ENCODE assay signal across 10 cellular contexts in the genomic region with DNA sequence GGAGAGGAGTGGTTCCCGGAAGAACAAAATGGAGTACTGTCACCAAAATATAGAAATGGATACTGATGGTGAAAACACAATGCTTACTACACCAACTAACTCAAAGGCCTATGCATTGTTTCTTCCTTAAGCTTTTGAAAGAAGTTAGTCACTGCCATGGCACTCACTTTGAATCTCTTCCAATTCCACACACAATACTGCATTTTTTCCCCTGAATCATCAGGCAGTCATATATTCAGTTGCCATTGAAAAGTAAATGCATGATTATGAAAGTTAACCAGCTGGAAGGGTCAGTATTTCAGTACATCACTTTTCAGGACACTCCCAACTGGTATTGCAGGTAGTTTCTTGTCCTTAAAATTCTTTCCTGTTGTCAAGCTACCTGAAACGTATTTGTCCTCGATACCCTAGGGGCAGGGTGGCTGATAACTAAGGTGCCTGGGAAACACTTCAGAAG. TPM values are rescaled to one million over a fixed set of nuclear protein-coding genes. Genes with fewer than 3 reads are reported as not detected.
DNase-seq lines count a peak whose midpoint lies in the region; ATAC-seq and TF ChIP-seq lines count a peak whose summit lies in the region.
"Had no signal": no experiment of that assay in that cellular context is flagged by ENCODE, and none has a peak within 500 bp of the region (broad histone marks: within the 10 kb centered on the region; RNA-seq: fewer than 3 reads in every experiment).

No MANE protein-coding gene starts in this region.

- peak; percentile 88 for ATAC-seq in RWPE2 (ENCODE audit: low read depth)
- no peak for ATAC-seq in HG02678 (IDR thresholded peaks at IDR 0.05; ENCODE audit: unreplicated experiment)
- no peak for ATAC-seq in HG02885 (IDR thresholded peaks at IDR 0.05; ENCODE audit: poor library complexity, unreplicated experiment)
- ATAC-seq: WTC11 had no signal

- no peaks in the 10 kb centered on the region for H3K27me3 Mint-ChIP-seq in activated CD4-positive, alpha-beta T cell treated with anti-CD3 and anti-CD28 coated beads, Interleukin-2, amount 10 ng/mL, durations not matched to agents 7 days and 5 days

- H3K27me3 ChIP-seq in RWPE2 (ENCODE audit: insufficient read depth, poor library complexity, severe bottlenecking) (no peaks in the 10 kb centered on the region), fibroblast of lung (ENCODE audit: control insufficient read depth, insufficient read depth, low read length) (no peaks in the 10 kb centered on the region)
- H3K27me3 ChIP-seq: cardiac muscle cell had no signal

- CTCF ChIA-PET in activated CD4-positive, alpha-beta T cell treated with anti-CD3 and anti-CD28 coated beads, Interleukin-2, amount 10 ng/mL, durations not matched to agents 7 days and 5 days (lab: Charles Lee), result interaction anchor here (0.9 kb wide), 1 partner anchor 12 kb away, joined by 5 read pairs; no protein-coding TSS in a partner anchor

- H3K4me3 ChIP-seq in AG10803 (ENCODE audit: low read length), result no peak overlapping the region
- H3K4me3 ChIP-seq in RWPE2 (ENCODE audit: severe bottlenecking), result no peak overlapping the region
- H3K4me3 ChIP-seq in fibroblast of lung (replicated peaks in 1 of 4; ENCODE audit: control extremely low read depth in 1 of 4, insufficient read depth in 1 of 4, low read depth in 3 of 4, low read length in 4 of 4), result peak overlapping the region in 2 of 4 experiments; percentile 7 to 24
- H3K4me3 ChIP-seq: cardiac muscle cell had no signal

- H3K4me1 ChIP-seq in RWPE2 (ENCODE audit: insufficient read depth, poor library complexity, severe bottlenecking), result peaks cover 37% of the 10 kb centered on the region
- H3K4me1 ChIP-seq in fibroblast of lung (ENCODE audit: control insufficient read depth, extremely low read depth, insufficient read depth, low read length), result peaks cover 17% of the 10 kb centered on the region

- H4K20me1 ChIP-seq in fibroblast of lung (ENCODE audit: control insufficient read depth, extremely low read depth, insufficient read depth, low read length), result no peaks in the 10 kb centered on the region

- H3K9me3 Mint-ChIP-seq in activated CD4-positive, alpha-beta T cell treated with anti-CD3 and anti-CD28 coated beads, Interleukin-2, amount 10 ng/mL, durations not matched to agents 7 days and 5 days, result no peaks in the 10 kb centered on the region
- H3K9me3 Mint-ChIP-seq: WTC11 had no signal

- TF ChIP-seq CTCF in AG10803 (conservative IDR thresholded peaks at IDR 0.05; ENCODE audit: low read length) (no peak), RWPE2 (IDR thresholded peaks at IDR 0.05; ENCODE audit: poor library complexity, severe bottlenecking) (no peak), fibroblast of lung (conservative IDR thresholded peaks at IDR 0.05 in 1 of 2, IDR thresholded peaks at IDR 0.05 in 1 of 2; ENCODE audit: low read depth in 1 of 2, low read length in 2 of 2) (no peak)

- POLR2A ChIA-PET in activated CD4-positive, alpha-beta T cell treated with anti-CD3 and anti-CD28 coated beads, Interleukin-2, amount 10 ng/mL, durations not matched to agents 7 days and 5 days (lab: Charles Lee), result interaction anchor here (0.6 kb wide), 1 partner anchor 195 kb away, joined by 3 read pairs; no protein-coding TSS in a partner anchor

- H3K9me3 ChIP-seq in RWPE2 (ENCODE audit: severe bottlenecking) (no peaks in the 10 kb centered on the region), fibroblast of lung (ENCODE audit: control insufficient read depth, insufficient read depth, low read depth, low read length) (no peaks in the 10 kb centered on the region)

- DNase-seq in AG10803 (ENCODE audit: low read depth) (peak; percentile 97), RWPE2 (ENCODE audit: low spot score) (no peak), fibroblast of lung (ENCODE audit: low read depth in 2 of 2) (peak; percentile 95 to 97), pulmonary artery endothelial cell (ENCODE audit: low read depth, low spot score) (peak; percentile 76), occipital lobe (lab: John Stamatoyannopoulos, UW) (no peak)
- no peak for DNase-seq in activated CD4-positive, alpha-beta T cell treated with anti-CD3 and anti-CD28 coated beads, Interleukin-2, amount 10 ng/mL, durations not matched to agents 7 days and 5 days

- H3K4me2 ChIP-seq in fibroblast of lung (ENCODE audit: extremely low read depth, insufficient read depth, low read length), result peak overlapping the region; percentile 82

- H3K79me2 ChIP-seq in fibroblast of lung (ENCODE audit: control insufficient read depth, insufficient read depth, low read length), result peaks cover 21% of the 10 kb centered on the region

- H3K27ac ChIP-seq in RWPE2 (ENCODE audit: poor library complexity, severe bottlenecking) (peak overlapping the region; percentile 96), fibroblast of lung (ENCODE audit: insufficient read depth, low read length) (peak overlapping the region; percentile 83)
- H3K27ac ChIP-seq: cardiac muscle cell had no signal

- H3K9ac ChIP-seq in fibroblast of lung (ENCODE audit: insufficient read depth, low read length), result no peak overlapping the region

- H3K4me3 Mint-ChIP-seq in activated CD4-positive, alpha-beta T cell treated with anti-CD3 and anti-CD28 coated beads, Interleukin-2, amount 10 ng/mL, durations not matched to agents 7 days and 5 days, result no peak overlapping the region
- H3K4me3 Mint-ChIP-seq: WTC11 had no signal

- peaks cover 20% of the 10 kb centered on the region for H3K4me1 Mint-ChIP-seq in activated CD4-positive, alpha-beta T cell treated with anti-CD3 and anti-CD28 coated beads, Interleukin-2, amount 10 ng/mL, durations not matched to agents 7 days and 5 days
- H3K4me1 Mint-ChIP-seq: WTC11 had no signal

- no peak overlapping the region for H3K27ac Mint-ChIP-seq in activated CD4-positive, alpha-beta T cell treated with anti-CD3 and anti-CD28 coated beads, Interleukin-2, amount 10 ng/mL, durations not matched to agents 7 days and 5 days
- H3K27ac Mint-ChIP-seq: WTC11 had no signal

- H2AFZ ChIP-seq in fibroblast of lung (ENCODE audit: low read length), result no peak overlapping the region

- H3K36me3 Mint-ChIP-seq in activated CD4-positive, alpha-beta T cell treated with anti-CD3 and anti-CD28 coated beads, Interleukin-2, amount 10 ng/mL, durations not matched to agents 7 days and 5 days (ENCODE audit: low read depth), result peaks cover 6% of the 10 kb centered on the region
- H3K36me3 Mint-ChIP-seq: WTC11 had no signal

- H3K36me3 ChIP-seq in RWPE2 (ENCODE audit: low read depth), result no peaks in the 10 kb centered on the region
- H3K36me3 ChIP-seq in fibroblast of lung (ENCODE audit: control insufficient read depth, insufficient read depth, low read length), result no peaks in the 10 kb centered on the region
- H3K36me3 ChIP-seq: cardiac muscle cell had no signal

RNA-seq across cellular contexts. Expression of a gene that starts 9.0 kb away (rescaled TPM):
- total RNA-seq in fibroblast of lung (75.8 and 149 TPM in 2 replicates), pulmonary artery endothelial cell (61.3 and 82.7 TPM in 2 replicates), occipital lobe (54.6 TPM)
- polyA plus RNA-seq in fibroblast of lung, result 80.5 and 83.7 TPM in 2 replicates
- 62.8 and 63.5 TPM in 2 replicates for polyA plus RNA-seq in fibroblast of lung (2012)
- polyA minus RNA-seq in fibroblast of lung (ENCODE audit: low replicate concordance), result 6.7 and 11.2 TPM in 2 replicates
- total RNA-seq in activated CD4-positive, alpha-beta T cell treated with anti-CD3 and anti-CD28 coated beads, Interleukin-2, amount 10 ng/mL, durations not matched to agents 7 days and 5 days, result 10 to 100 TPM; 27.1 to 30.1 TPM

RNA-seq across cellular contexts. Expression of a gene that starts 59.7 kb away (rescaled TPM):
- 73.4 and 95.1 TPM in 2 replicates for total RNA-seq in fibroblast of lung
- polyA plus RNA-seq in fibroblast of lung, result 35.9 and 48.0 TPM in 2 replicates
- 37.5 and 47.9 TPM in 2 replicates for polyA plus RNA-seq in fibroblast of lung (2012)
- polyA minus RNA-seq in fibroblast of lung (ENCODE audit: low replicate concordance), result 10.5 and 12.5 TPM in 2 replicates
- 45.8 and 88.4 TPM in 2 replicates for total RNA-seq in pulmonary artery endothelial cell
- total RNA-seq in activated CD4-positive, alpha-beta T cell treated with anti-CD3 and anti-CD28 coated beads, Interleukin-2, amount 10 ng/mL, durations not matched to agents 7 days and 5 days, result 10 to 100 TPM; 34.8 to 36.2 TPM
- 51.3 TPM for total RNA-seq in occipital lobe

Comparison
In these comparisons a context has a peak if more than half of its experiments do, and no peak if none do; other contexts are left out.
1. DNase-seq: peak in AG10803 (single experiment), fibroblast of lung (2 of 2) and pulmonary artery endothelial cell (single experiment); none in RWPE2 (single experiment), activated CD4-positive, alpha-beta T cell treated with anti-CD3 and anti-CD28 coated beads, Interleukin-2, amount 10 ng/mL, durations not matched to agents 7 days and 5 days (single experiment) and occipital lobe (single experiment).